12 cellular contexts compared by ENCODE assay signal in the genomic region with DNA sequence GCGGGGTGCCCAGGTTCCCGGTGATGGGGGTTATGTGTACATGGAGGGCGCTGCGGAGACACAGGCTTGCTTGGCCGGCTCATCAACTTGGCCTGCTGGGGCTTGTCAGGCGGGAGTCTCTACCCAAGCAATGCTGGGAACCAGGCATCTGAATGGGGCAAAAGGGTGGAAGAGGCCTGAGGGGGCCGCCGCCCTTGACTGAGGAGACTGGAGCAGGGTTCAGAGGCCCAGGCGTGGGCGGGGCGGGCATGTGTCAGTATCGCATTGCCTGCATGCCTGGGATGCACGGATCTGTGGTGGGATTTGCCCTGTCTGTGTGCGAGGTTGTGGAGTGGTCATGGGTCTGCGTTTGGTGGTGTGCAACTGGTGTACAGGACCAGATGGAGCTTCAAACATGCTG. TPM values are rescaled to one million over a fixed set of nuclear protein-coding genes. Genes with fewer than 3 reads are reported as not detected.
DNase-seq lines count a peak whose midpoint lies in the region; ATAC-seq and TF ChIP-seq lines count a peak whose summit lies in the region.
"Had no signal": no experiment of that assay in that cellular context is flagged by ENCODE, and none has a peak within 500 bp of the region (broad histone marks: within the 10 kb centered on the region; RNA-seq: fewer than 3 reads in every experiment).

No MANE protein-coding gene starts in this region.

- WGBS in heart right ventricle, 2 donors: 52% methylated on average over 15 of the region's 15 CpGs
- WGBS in mesendoderm (ENCODE audit: extremely low coverage, insufficient coverage, low lambda C conversion rate): no CpG with 5 or more reads among the region's 15 CpGs

- DNase-seq in heart right ventricle: no peak
- DNase-seq in Right ventricle myocardium inferior (ENCODE audit: missing footprints): no peak
- peak; percentile 7 for DNase-seq in epidermal melanocyte (ENCODE audit: insufficient read length, low spot score)
- peak; percentile 59 for DNase-seq in mesendoderm
- DNase-seq in vagina (ENCODE audit: extremely low spot score in 2 of 2): no peak
- no peak for DNase-seq in midbrain (lab: John Stamatoyannopoulos, UW)
- no peak for DNase-seq in SKM-1 treated with dmso at 0.1 percent for 144 hours (lab: John Stamatoyannopoulos, UW; ENCODE audit: unreplicated experiment)
- no peak for DNase-seq in effector memory CD8-positive, alpha-beta T cell
- DNase-seq: colonic mucosa; NCI-H526 treated with DMSO at 0.1 percent for 48 hours; stimulated activated CD8-positive, alpha-beta memory T cell treated with anti-CD3 and anti-CD28 coated beads, Interleukin-4, amount 100 ng/mL, for 48 hours had no signal

- H3K36me3 Mint-ChIP-seq in effector memory CD8-positive, alpha-beta T cell (ENCODE audit: insufficient read depth): peaks cover 6% of the 10 kb centered on the region

- H3K23ac ChIP-seq in mesendoderm (ENCODE audit: low read length): no peak overlapping the region

- peak overlapping the region; percentile 94 for H2AK5ac ChIP-seq in mesendoderm (ENCODE audit: low read length)

- H3K36me3 ChIP-seq in heart right ventricle (no peaks in the 10 kb centered on the region), mesendoderm (ENCODE audit: control insufficient read depth, insufficient read depth, low read length) (no peaks in the 10 kb centered on the region), vagina (no peaks in the 10 kb centered on the region)
- H3K36me3 ChIP-seq: colonic mucosa had no signal

- TF ChIP-seq POLR2A in vagina (IDR thresholded peaks at IDR 0.05): no peak

- H3K79me2 ChIP-seq in mesendoderm (ENCODE audit: control insufficient read depth, insufficient read depth, low read length): peaks cover 3% of the 10 kb centered on the region

- H3K56ac ChIP-seq in mesendoderm (ENCODE audit: low read length): peak overlapping the region; percentile 76

- H2BK15ac ChIP-seq in mesendoderm (replicated peaks; ENCODE audit: low read depth): no peak overlapping the region

- H3K27ac Mint-ChIP-seq in effector memory CD8-positive, alpha-beta T cell: no peak overlapping the region

- peaks cover 3% of the 10 kb centered on the region for H3K79me1 ChIP-seq in mesendoderm (ENCODE audit: low read length)

- ATAC-seq in heart right ventricle: peak in 1 of 8 donors; percentile 7
- ATAC-seq in Right ventricle myocardium inferior: no peak
- no peak for ATAC-seq in effector memory CD8-positive, alpha-beta T cell (replicated peaks)
- ATAC-seq: sciatic nerve had no signal

- H3K4me1 ChIP-seq in heart right ventricle: peaks cover 28 to 75% (median 64%) of the 10 kb centered on the region in 9 donors
- peaks cover 18% of the 10 kb centered on the region for H3K4me1 ChIP-seq in mesendoderm (ENCODE audit: control insufficient read depth, low read depth, low read length)
- peaks cover 65% of the 10 kb centered on the region for H3K4me1 ChIP-seq in vagina
- H3K4me1 ChIP-seq: colonic mucosa had no signal

- no peak overlapping the region for H2BK120ac ChIP-seq in mesendoderm (ENCODE audit: low read depth, low read length)

- intact Hi-C loops in heart right ventricle (cut with DNase I) (loop anchor here in 1 of 10 donors (5.0 kb wide), 1 partner anchor 33 kb away; no protein-coding TSS in a partner anchor), Right ventricle myocardium inferior (cut with DNase I) (no loop called here), vagina (cut with DNase I) (no loop called here)

- no peaks in the 10 kb centered on the region for H3K9me3 Mint-ChIP-seq in effector memory CD8-positive, alpha-beta T cell

- no peak overlapping the region for H4K8ac ChIP-seq in mesendoderm (ENCODE audit: low read depth, low read length)

- H3K4me3 Mint-ChIP-seq in effector memory CD8-positive, alpha-beta T cell: no peak overlapping the region

- H2BK5ac ChIP-seq in mesendoderm (ENCODE audit: low read length): peak overlapping the region; percentile 62

- H3K4ac ChIP-seq in mesendoderm (ENCODE audit: low read depth, low read length): peak overlapping the region; percentile 21

- H3K9ac ChIP-seq in mesendoderm (ENCODE audit: low read length): peak overlapping the region; percentile 49

- H3K18ac ChIP-seq in mesendoderm (ENCODE audit: low read length): peak overlapping the region; percentile 1

- no peaks in the 10 kb centered on the region for H3K9me3 ChIP-seq in heart right ventricle
- H3K9me3 ChIP-seq in vagina: no peaks in the 10 kb centered on the region
- H3K9me3 ChIP-seq: colonic mucosa had no signal

- no peak for TF ChIP-seq CTCF in heart right ventricle (IDR thresholded peaks at IDR 0.05)
- no peak for TF ChIP-seq CTCF in vagina (IDR thresholded peaks at IDR 0.05)

- H3K4me1 Mint-ChIP-seq in effector memory CD8-positive, alpha-beta T cell (ENCODE audit: low read depth in 2 of 2): peaks cover 11 to 13% of the 10 kb centered on the region in 2 donors

- H4K5ac ChIP-seq in mesendoderm (ENCODE audit: low read length): no peak overlapping the region

- no peak overlapping the region for H3K4me2 ChIP-seq in mesendoderm (ENCODE audit: low read length)

- peaks cover 0 to 23% (median 0%) of the 10 kb centered on the region in 7 donors for H3K27me3 ChIP-seq in heart right ventricle
- H3K27me3 ChIP-seq in mesendoderm (ENCODE audit: insufficient read depth, low read length, poor library complexity): no peaks in the 10 kb centered on the region
- no peaks in the 10 kb centered on the region for H3K27me3 ChIP-seq in vagina
- H3K27me3 ChIP-seq: colonic mucosa had no signal

- H3K27me3 Mint-ChIP-seq in effector memory CD8-positive, alpha-beta T cell: peaks cover 44 to 55% of the 10 kb centered on the region in 2 donors

- peak overlapping the region in 9 of 10 donors; percentile 56 to 91 (median 87) for H3K27ac ChIP-seq in heart right ventricle
- peak overlapping the region; percentile 28 for H3K27ac ChIP-seq in mesendoderm (ENCODE audit: low read depth, low read length)
- H3K27ac ChIP-seq in vagina: peak overlapping the region; percentile 82
- H3K27ac ChIP-seq: colonic mucosa had no signal

- H3K4me3 ChIP-seq in heart right ventricle (no peak overlapping the region), mesendoderm (ENCODE audit: low read length) (no peak overlapping the region), vagina (no peak overlapping the region)
- H3K4me3 ChIP-seq: colonic mucosa had no signal

RNA-seq across cellular contexts. Expression of a gene that starts 21.1 kb away (rescaled TPM):
- total RNA-seq in heart right ventricle (10 to 100 TPM; 48.3 to 78.4 (median 68.0) TPM), Right ventricle myocardium inferior (67.5 TPM), vagina (70.2 TPM)
- polyA plus RNA-seq in heart right ventricle: 10 to 100 TPM; 31.5 to 33.2 TPM
- polyA plus RNA-seq in mesendoderm (2013, experiment 1 of 2): 32.5 TPM
- polyA plus RNA-seq in mesendoderm (2013, experiment 2 of 2): 31.7 TPM

Comparison
In these comparisons a context has a peak if more than half of its experiments do, and no peak if none do; other contexts are left out.
1. DNase-seq: peak in epidermal melanocyte (single experiment) and mesendoderm (single experiment); none in heart right ventricle (0 of 2), Right ventricle myocardium inferior (single experiment), vagina (0 of 2), midbrain (single experiment), SKM-1 treated with dmso at 0.1 percent for 144 hours (single experiment) and effector memory CD8-positive, alpha-beta T cell (0 of 3).
2. H3K27ac ChIP-seq: peak in every context shown above with its lines; median percentile 87 in heart right ventricle; 82 in vagina; 28 in mesendoderm.